Comparison of ENCODE assay signal across 8 cellular contexts in genomic region chr1:205484985-205485967, GRCh38. TPM values are rescaled to one million over a fixed set of nuclear protein-coding genes. Genes with fewer than 3 reads are reported as not detected.
DNase-seq lines count a peak whose midpoint lies in the region; ATAC-seq, FAIRE-seq and TF ChIP-seq lines count a peak whose summit lies in the region.

No MANE protein-coding gene starts in this region.

- DNase-seq in DMS153 treated with DMSO at 0.1 percent for 48 hours (lab: John Stamatoyannopoulos, UW; ENCODE audit: unreplicated experiment) (peak; percentile 91), NCI-H510A (lab: John Stamatoyannopoulos, UW) (peak; percentile 72), chondrocyte (ENCODE audit: low spot score) (no peak), HepG2 (ENCODE audit: low spot score) (peak; percentile 93)
- DNase-seq in activated CD4-positive, alpha-beta T cell treated with anti-CD3 and anti-CD28 coated beads for 24 hours (ENCODE audit: low read depth in 2 of 2) = peak; percentile 43 to 44
- peak in 2 of 3 donors; percentile 39 to 42 for DNase-seq in stimulated activated CD4-positive, alpha-beta T cell treated with anti-CD3 and anti-CD28 coated beads, TNF-alpha, amount 100 ng/mL, for 1 hour (ENCODE audit: low read depth in 3 of 3, low spot score in 1 of 3)

- H3K79me2 ChIP-seq in HepG2 (ENCODE audit: insufficient read depth, low read length) = no peaks in the 10 kb centered on the region

- WGBS in HepG2 (ENCODE audit: low lambda C conversion rate) = 10% methylated on average over 10 of the region's 13 CpGs

- H3K27ac ChIP-seq in HepG2 (ENCODE audit: extremely low read length, insufficient read depth, low read length) = no peak overlapping the region

- no peak overlapping the region for H3K27ac Mint-ChIP-seq in chondrocyte (ENCODE audit: unreplicated experiment)

- H4K20me1 ChIP-seq in HepG2 (ENCODE audit: insufficient read depth, low read length) = no peaks in the 10 kb centered on the region

- peak; percentile 51 for ATAC-seq in HG03196 (IDR thresholded peaks at IDR 0.05; ENCODE audit: unreplicated experiment)
- peak; percentile 98 for ATAC-seq in HepG2
- ATAC-seq in GM19463 (IDR thresholded peaks at IDR 0.05; ENCODE audit: unreplicated experiment) = no peak

- TF ChIP-seq CTCF in chondrocyte (IDR thresholded peaks at IDR 0.05) (peak; percentile 98), HepG2 (CRISPR knock-in tag; IDR thresholded peaks at IDR 0.05) (peak; percentile 98)

- BruUV-seq in HepG2 (replicated peaks; lab: Mats Ljungman, UMichigan) = no TSS peak

- H3K9me3 ChIP-seq in HepG2 (ENCODE audit: low read length) = no peaks in the 10 kb centered on the region

- H3K4me2 ChIP-seq in HepG2 (ENCODE audit: low read depth, low read length) = no peak overlapping the region

- in situ Hi-C loops in HepG2 (cut with HindIII; ENCODE audit: extremely low pct_ligation_motif_present, low pct_unique_long_range_greater_than_20kb) = loop anchor here (5.0 kb wide), 2 partner anchors 37 to 88 kb away; no protein-coding TSS in a partner anchor

- CTCF ChIA-PET in HepG2 (lab: Yijun Ruan, JAX; ENCODE audit: low intra/inter-chr PET ratio, low total read pairs) = interaction anchor here (0.8 to 2.7 kb wide), 8 partner anchors 39 to 150 kb away, joined by 4 to 51 read pairs (median 8); no protein-coding TSS in a partner anchor

- no peak overlapping the region for H3K4me3 Mint-ChIP-seq in chondrocyte (ENCODE audit: unreplicated experiment)

- peaks cover 53% of the 10 kb centered on the region for H3K27me3 Mint-ChIP-seq in chondrocyte (ENCODE audit: low read depth)

- TF ChIP-seq POLR2A in HepG2 (IDR thresholded peaks at IDR 0.05; ENCODE audit: insufficient read depth in 1 of 2, low read depth in 2 of 2, low read length in 2 of 2) = no peak

- H3K36me3 ChIP-seq in HepG2 (replicated peaks in 1 of 2; ENCODE audit: control insufficient read depth in 1 of 2, insufficient read depth in 2 of 2, low read length in 2 of 2) = no peaks in the 10 kb centered on the region

- H3K27me3 ChIP-seq in HepG2 (ENCODE audit: control insufficient read depth in 1 of 2, insufficient read depth in 2 of 2, low read length in 2 of 2) = peaks cover 7 to 20% of the 10 kb centered on the region in 2 experiments; a peak in 3 of 5 replicates

- no peak overlapping the region for H3K9ac ChIP-seq in HepG2 (ENCODE audit: insufficient read depth, low read depth, low read length)

- POLR2A ChIA-PET in HepG2 (lab: Yijun Ruan, JAX) = interaction anchor here (0.8 to 1.7 kb wide), 8 partner anchors 16 to 131 kb away, joined by 3 to 20 read pairs (median 4); partner anchors contain the start of gene CDK18

- TF ChIP-seq EP300 in HepG2 (IDR thresholded peaks at IDR 0.05; ENCODE audit: low read depth in 2 of 2, low read length in 2 of 2) (peak in 1 of 2 experiments; percentile 39; a peak in 1 of 4 replicates), HepG2 (CRISPR knock-in tag; IDR thresholded peaks at IDR 0.05; ENCODE audit: borderline replicate concordance) (peak; percentile 58; the same call in 1 of the 2 replicates)

- intact Hi-C loops in HepG2 (cut with micrococcal nuclease; ENCODE audit: unreplicated experiment) = loop anchor here (1.0 to 5.0 kb wide), 6 partner anchors 34 to 148 kb away; no protein-coding TSS in a partner anchor

- no peak overlapping the region for H3K4me3 ChIP-seq in HepG2 (replicated peaks in 1 of 3; ENCODE audit: insufficient read depth in 1 of 3, low read depth in 2 of 3, low read length in 3 of 3)

- peak; percentile 96 for FAIRE-seq in HepG2 (lab: Jason Lieb, UNC)

- no peaks in the 10 kb centered on the region for H3K4me1 Mint-ChIP-seq in chondrocyte (ENCODE audit: low read depth)

- H3K9me3 Mint-ChIP-seq in chondrocyte (ENCODE audit: low read depth) = no peaks in the 10 kb centered on the region

- no peaks in the 10 kb centered on the region for H3K36me3 Mint-ChIP-seq in chondrocyte (ENCODE audit: low read depth)

- H2AFZ ChIP-seq in HepG2 (ENCODE audit: low read length) = no peak overlapping the region

- peaks cover 20% of the 10 kb centered on the region for H3K4me1 ChIP-seq in HepG2 (ENCODE audit: insufficient read depth, low read length)

- peak; percentile 99 for TF ChIP-seq RAD21 in HepG2 (CRISPR knock-in tag; IDR thresholded peaks at IDR 0.05)

TF ChIP-seq in HepG2, 621 proteins besides CTCF, POLR2A, EP300 and RAD21 (continues in another document):
- TF ChIP-seq STAG1 (CRISPR knock-in tag; IDR thresholded peaks at IDR 0.05) = peak; percentile 99
- peak; percentile 99 for TF ChIP-seq FOXO1 (CRISPR knock-in tag; IDR thresholded peaks at IDR 0.05)
- peak; percentile 90 for TF ChIP-seq MAZ (IDR thresholded peaks at IDR 0.05; ENCODE audit: borderline replicate concordance, low read depth, low read length)
- peak; percentile 90 for TF ChIP-seq MAZ (CRISPR knock-in tag; IDR thresholded peaks at IDR 0.05; ENCODE audit: low read depth)
- TF ChIP-seq GATAD2A (CRISPR knock-in tag; IDR thresholded peaks at IDR 0.05) = peak; percentile 82
- TF ChIP-seq ZNF205 (CRISPR knock-in tag; IDR thresholded peaks at IDR 0.05) = peak; percentile 55; the same call in 1 of the 2 replicates
- TF ChIP-seq ZNF292 (CRISPR knock-in tag; IDR thresholded peaks at IDR 0.05; ENCODE audit: borderline replicate concordance, low read depth) = peak; percentile 77; the same call in 1 of the 2 replicates
- no peak for TF ChIP-seq SATB2 (CRISPR knock-in tag; IDR thresholded peaks at IDR 0.05)
- peak; percentile 84 for TF ChIP-seq ELF3 (CRISPR knock-in tag; IDR thresholded peaks at IDR 0.05)
- 0 out of 2 replicates have a peak, but pooled peaks have one; percentile 46 for TF ChIP-seq RCOR2 (CRISPR knock-in tag; IDR thresholded peaks at IDR 0.05)
- TF ChIP-seq RBM39 (IDR thresholded peaks at IDR 0.05; ENCODE audit: low read depth, low read length, poor library complexity, severe bottlenecking) = peak; percentile 29
- peak; percentile 85 for TF ChIP-seq SP5 (CRISPR knock-in tag; IDR thresholded peaks at IDR 0.05; ENCODE audit: borderline replicate concordance, low read depth)
- TF ChIP-seq FOXP1 (IDR thresholded peaks at IDR 0.05) = peak; percentile 78
- peak; percentile 87 for TF ChIP-seq FOXP1 (CRISPR knock-in tag; IDR thresholded peaks at IDR 0.05)
- TF ChIP-seq SRSF1 (optimal IDR thresholded peaks at IDR 0.05; ENCODE audit: low read depth, low read length) = peak; percentile 57
- TF ChIP-seq CCDC6 (CRISPR knock-in tag; IDR thresholded peaks at IDR 0.05) = peak; percentile 47; the same call in 1 of the 2 replicates
- peak; percentile 56 for TF ChIP-seq ZNF264 (CRISPR knock-in tag; IDR thresholded peaks at IDR 0.05)

RNA-seq across cellular contexts. Expression of gene CDK18, which starts 19.2 kb away (rescaled TPM):
- total RNA-seq in chondrocyte (10.2 to 18.4 TPM (median 17.3 TPM) in 3 replicates), HepG2 (2016; rRNA removed; fragmentation: Illumina TruSeq; extraction: Trizol) (3.2 and 6.4 TPM in 2 replicates)
- 10.6 and 10.7 TPM in 2 replicates for total RNA-seq in HepG2 (2016; cell fraction: cytosol; rRNA removed; fragmentation: Illumina TruSeq; extraction: Trizol; ENCODE audit: low read depth)
- total RNA-seq in HepG2 (2016; cell fraction: insoluble cytoplasmic fraction; rRNA removed; fragmentation: Illumina TruSeq; extraction: Trizol) = 3.6 and 7.0 TPM in 2 replicates
- total RNA-seq in HepG2 (2016; cell fraction: membrane; rRNA removed; fragmentation: Illumina TruSeq; extraction: Trizol) = 8.3 and 10.4 TPM in 2 replicates
- 8.2 and 10.1 TPM in 2 replicates for total RNA-seq in HepG2 (2016; cell fraction: nucleus; rRNA removed; fragmentation: Illumina TruSeq; extraction: Trizol)
- 38.8 and 45.3 TPM in 2 replicates for polyA plus RNA-seq in HepG2 (2011; rRNA removed)
- 13.0 and 14.8 TPM in 2 replicates for polyA plus RNA-seq in HepG2 (2011; cell fraction: cytosol; rRNA removed)
- 224 and 255 TPM in 2 replicates for polyA plus RNA-seq in HepG2 (2011; cell fraction: nucleus; rRNA removed)
- polyA plus RNA-seq in HepG2 (2012) = 53.5 and 54.3 TPM in 2 replicates
- polyA plus RNA-seq in HepG2 (2016; cell fraction: cytosol; fragmentation: Illumina TruSeq; extraction: Trizol; ENCODE audit: low read depth) = 5.2 and 5.9 TPM in 2 replicates
- 6.0 and 9.4 TPM in 2 replicates for polyA plus RNA-seq in HepG2 (2016; cell fraction: insoluble cytoplasmic fraction; fragmentation: Illumina TruSeq; extraction: Trizol; ENCODE audit: low read depth)
- polyA plus RNA-seq in HepG2 (2016; cell fraction: membrane; fragmentation: Illumina TruSeq; extraction: Trizol; ENCODE audit: low read depth) = 11.2 and 12.4 TPM in 2 replicates
- polyA plus RNA-seq in HepG2 (2016; cell fraction: nucleus; fragmentation: Illumina TruSeq; extraction: Trizol; ENCODE audit: insufficient read depth, low read depth) = 33.1 and 35.8 TPM in 2 replicates
- 11.0 and 29.7 TPM in 2 replicates for polyA minus RNA-seq in HepG2 (2011; rRNA and poly(A)+ RNA removed; ENCODE audit: low replicate concordance)
- polyA minus RNA-seq in HepG2 (2011; cell fraction: cytosol; rRNA and poly(A)+ RNA removed) = 14.7 and 23.4 TPM in 2 replicates
- polyA minus RNA-seq in HepG2 (2011; cell fraction: nucleus; rRNA and poly(A)+ RNA removed) = 47.0 and 52.3 TPM in 2 replicates

RNA-seq across cellular contexts. Expression of gene BLACAT1, which starts 29.4 kb away (rescaled TPM):
- total RNA-seq in chondrocyte (not detected in 3 replicates), HepG2 (2016; rRNA removed; fragmentation: Illumina TruSeq; extraction: Trizol) (0.42 and 1.2 TPM in 2 replicates)
- total RNA-seq in HepG2 (2016; cell fraction: cytosol; rRNA removed; fragmentation: Illumina TruSeq; extraction: Trizol; ENCODE audit: low read depth) = 0.18 TPM in 1 of 2 replicates, not detected in the other
- 0.28 and 1.4 TPM in 2 replicates for total RNA-seq in HepG2 (2016; cell fraction: insoluble cytoplasmic fraction; rRNA removed; fragmentation: Illumina TruSeq; extraction: Trizol)
- total RNA-seq in HepG2 (2016; cell fraction: membrane; rRNA removed; fragmentation: Illumina TruSeq; extraction: Trizol) = 0.10 and 0.28 TPM in 2 replicates
- total RNA-seq in HepG2 (2016; cell fraction: nucleus; rRNA removed; fragmentation: Illumina TruSeq; extraction: Trizol) = 2.8 and 3.4 TPM in 2 replicates
- 2.7 and 2.8 TPM in 2 replicates for polyA plus RNA-seq in HepG2 (2011; rRNA removed)
- polyA plus RNA-seq in HepG2 (2011; cell fraction: cytosol; rRNA removed) = 1.2 and 1.4 TPM in 2 replicates
- polyA plus RNA-seq in HepG2 (2011; cell fraction: nucleus; rRNA removed) = 6.9 and 7.0 TPM in 2 replicates
- 0.36 and 0.88 TPM in 2 replicates for polyA plus RNA-seq in HepG2 (2012)
- 0.07 and 0.09 TPM in 2 replicates for polyA plus RNA-seq in HepG2 (2016; cell fraction: cytosol; fragmentation: Illumina TruSeq; extraction: Trizol; ENCODE audit: low read depth)
- 0.48 and 0.52 TPM in 2 replicates for polyA plus RNA-seq in HepG2 (2016; cell fraction: insoluble cytoplasmic fraction; fragmentation: Illumina TruSeq; extraction: Trizol; ENCODE audit: low read depth)
- 0.12 and 0.19 TPM in 2 replicates for polyA plus RNA-seq in HepG2 (2016; cell fraction: membrane; fragmentation: Illumina TruSeq; extraction: Trizol; ENCODE audit: low read depth)
- polyA plus RNA-seq in HepG2 (2016; cell fraction: nucleus; fragmentation: Illumina TruSeq; extraction: Trizol; ENCODE audit: insufficient read depth, low read depth) = 2.2 and 2.7 TPM in 2 replicates
- 0.37 and 5.7 TPM in 2 replicates for polyA minus RNA-seq in HepG2 (2011; rRNA and poly(A)+ RNA removed; ENCODE audit: low replicate concordance)
- 0.79 and 0.97 TPM in 2 replicates for polyA minus RNA-seq in HepG2 (2011; cell fraction: cytosol; rRNA and poly(A)+ RNA removed)
- polyA minus RNA-seq in HepG2 (2011; cell fraction: nucleus; rRNA and poly(A)+ RNA removed) = 9.9 and 10.4 TPM in 2 replicates
